8 cellular contexts compared by ENCODE assay signal in genomic region chr10:17216217-17216900, GRCh38. TPM values are rescaled to one million over a fixed set of nuclear protein-coding genes. Genes with fewer than 3 reads are reported as not detected.
DNase-seq lines count a peak whose midpoint lies in the region; ATAC-seq and TF ChIP-seq lines count a peak whose summit lies in the region.

No MANE protein-coding gene starts in this region.

- no peak overlapping the region for H3K4me2 ChIP-seq in neural progenitor cell

- ATAC-seq in GM18909 (IDR thresholded peaks at IDR 0.05; ENCODE audit: poor library complexity, unreplicated experiment) (peak; percentile 100), HG03066 (IDR thresholded peaks at IDR 0.05; ENCODE audit: low read depth, unreplicated experiment) (peak; percentile 100)

- H2AFZ ChIP-seq in neural progenitor cell (replicated peaks), result peak overlapping the region; percentile 7

- H3K36me3 ChIP-seq in endodermal cell (ENCODE audit: control insufficient read depth, insufficient read depth, low read length) (no peaks in the 10 kb centered on the region), neural progenitor cell (no peaks in the 10 kb centered on the region)

- H4K20me1 ChIP-seq in neural progenitor cell (ENCODE audit: low read depth), result no peaks in the 10 kb centered on the region

- H3K4me3 Mint-ChIP-seq in endodermal cell (no peak overlapping the region), neural progenitor cell (no peak overlapping the region)

- H3K4me1 Mint-ChIP-seq in endodermal cell (peaks cover 13% of the 10 kb centered on the region), neural progenitor cell (peaks cover 33% of the 10 kb centered on the region)

- H3K4me3 ChIP-seq in endodermal cell (ENCODE audit: low read length), result no peak overlapping the region
- no peak overlapping the region for H3K4me3 ChIP-seq in neural progenitor cell
- H3K4me3 ChIP-seq in lower leg skin (ENCODE audit: low read depth, poor library complexity, severe bottlenecking), result no peak overlapping the region

- WGBS in endodermal cell (ENCODE audit: insufficient coverage in 1 of 2, insufficient read length in 1 of 2), 2 experiments, result 65 to 66% methylated on average over 5 of the region's 5 CpGs
- 79 to 80% methylated on average over 5 of the region's 5 CpGs for WGBS in lower leg skin, 2 donors

- no peaks in the 10 kb centered on the region for H3K79me2 ChIP-seq in neural progenitor cell (ENCODE audit: low read depth)

- in situ Hi-C loops in SK-MEL-5 (cut with HindIII; ENCODE audit: low pct_unique_long_range_greater_than_20kb, low sequenced_read_pairs), result no loop called here

- intact Hi-C loops in lower leg skin (cut with DNase I; ENCODE audit: low total_unique reads), result no loop called here

- TF ChIP-seq POLR2A in lower leg skin (IDR thresholded peaks at IDR 0.05), result no peak

- no peaks in the 10 kb centered on the region for H3K9me3 ChIP-seq in endodermal cell (ENCODE audit: control insufficient read depth, low read length)
- no peaks in the 10 kb centered on the region for H3K9me3 ChIP-seq in neural progenitor cell (ENCODE audit: low read depth)

- H3K27me3 ChIP-seq in endodermal cell (ENCODE audit: control insufficient read depth, insufficient read depth, low read length, poor library complexity, severe bottlenecking) (no peaks in the 10 kb centered on the region), neural progenitor cell (no peaks in the 10 kb centered on the region)

- H3K4me1 ChIP-seq in endodermal cell (ENCODE audit: control insufficient read depth, insufficient read depth, low read length) (peaks cover 4% of the 10 kb centered on the region), neural progenitor cell (peaks cover 7% of the 10 kb centered on the region)

- H3K36me3 Mint-ChIP-seq in endodermal cell (ENCODE audit: low read depth) (no peaks in the 10 kb centered on the region), neural progenitor cell (no peaks in the 10 kb centered on the region)

- DNase-seq in AG08396 (ENCODE audit: low spot score) (peak; percentile 52), SK-MEL-5 (ENCODE audit: low read depth, low spot score) (peak; percentile 91), endodermal cell (peak; percentile 83), neural progenitor cell (ENCODE audit: low spot score) (no peak), lower leg skin (ENCODE audit: low spot score in 2 of 2) (no peak), NCI-H1105 treated with DMSO at 0.1 percent for 48 hours (lab: John Stamatoyannopoulos, UW) (no peak)

- H3K9ac ChIP-seq in endodermal cell (ENCODE audit: extremely low read depth, low read length, poor library complexity, severe bottlenecking) (no peak overlapping the region), neural progenitor cell (no peak overlapping the region)

- H3K27ac ChIP-seq in endodermal cell (ENCODE audit: low read depth, low read length) (no peak overlapping the region), neural progenitor cell (no peak overlapping the region)

- TF ChIP-seq CTCF in endodermal cell (conservative IDR thresholded peaks at IDR 0.05) (no peak), neural progenitor cell (IDR thresholded peaks at IDR 0.05) (no peak), lower leg skin (IDR thresholded peaks at IDR 0.05) (no peak)

- no peaks in the 10 kb centered on the region for H3K27me3 Mint-ChIP-seq in endodermal cell (ENCODE audit: insufficient read depth)
- no peaks in the 10 kb centered on the region for H3K27me3 Mint-ChIP-seq in neural progenitor cell (ENCODE audit: insufficient read depth, low read depth)

- no peak overlapping the region for H3K27ac Mint-ChIP-seq in endodermal cell
- H3K27ac Mint-ChIP-seq in neural progenitor cell, result peak overlapping the region; percentile 28

- H3F3A ChIP-seq in neural progenitor cell (ENCODE audit: low read depth), result peaks cover 4% of the 10 kb centered on the region

- H3K9me3 Mint-ChIP-seq in endodermal cell (no peaks in the 10 kb centered on the region), neural progenitor cell (no peaks in the 10 kb centered on the region)

RNA-seq across cellular contexts. Expression of gene VIM, which starts 11.7 kb away (rescaled TPM):
- total RNA-seq in SK-MEL-5 (2014; rRNA removed; shearing (Covaris generic)), result 2,222 and 2,306 TPM in 2 replicates
- 2,226 and 2,601 TPM in 2 replicates for polyA plus RNA-seq in SK-MEL-5 (2015; cell fraction: cytosol; rRNA removed)
- polyA plus RNA-seq in SK-MEL-5 (2015; cell fraction: nucleus; rRNA removed), result 999 and 1,074 TPM in 2 replicates
- total RNA-seq in endodermal cell (100 to 1,000 TPM in 1 of 2 donors, 10 to 100 TPM in 1; 84.3 to 155 TPM), neural progenitor cell (ENCODE audit: low replicate concordance) (727 and 820 TPM in 2 replicates), lower leg skin (1,000 to 10,000 TPM in 3 of 4 donors, 100 to 1,000 TPM in 1; 891 to 2,288 (median 1,243) TPM)
- 2,565 TPM for polyA plus RNA-seq in endodermal cell (2013, experiment 1 of 2)
- polyA plus RNA-seq in endodermal cell (2013, experiment 2 of 2), result 2,676 TPM

RNA-seq across cellular contexts. Expression of gene TRDMT1, which starts 14.9 kb away (rescaled TPM):
- total RNA-seq in SK-MEL-5 (2014; rRNA removed; shearing (Covaris generic)), result 8.0 and 9.7 TPM in 2 replicates
- 5.0 and 5.9 TPM in 2 replicates for polyA plus RNA-seq in SK-MEL-5 (2015; cell fraction: cytosol; rRNA removed)
- 9.1 and 17.5 TPM in 2 replicates for polyA plus RNA-seq in SK-MEL-5 (2015; cell fraction: nucleus; rRNA removed)
- 10 to 100 TPM in 1 of 2 donors, 1 to 10 TPM in 1; 8.1 to 13.0 TPM for total RNA-seq in endodermal cell
- polyA plus RNA-seq in endodermal cell (2013, experiment 1 of 2), result 19.4 TPM
- polyA plus RNA-seq in endodermal cell (2013, experiment 2 of 2), result 19.0 TPM
- total RNA-seq in neural progenitor cell (ENCODE audit: low replicate concordance), result 26.4 and 35.6 TPM in 2 replicates
- total RNA-seq in lower leg skin, result 1 to 10 TPM; 3.9 to 4.5 (median 4.1) TPM

Comparison
In these comparisons a context has a peak if more than half of its experiments do, and no peak if none do; other contexts are left out.
1. DNase-seq: peak in AG08396 (single experiment), SK-MEL-5 (single experiment) and endodermal cell (single experiment); none in neural progenitor cell (single experiment), lower leg skin (0 of 2) and NCI-H1105 treated with DMSO at 0.1 percent for 48 hours (single experiment).